In genomic region chr16:340370-341091, GRCh38 we compare ENCODE assay signal across 1 cellular context.
TF ChIP-seq lines count a peak whose summit lies in the region.

No MANE protein-coding gene starts in this region.

TF ChIP-seq in HepG2, 621 proteins besides CTCF, POLR2A, EP300 and RAD21 (continued from another document and continues in another):
- TF ChIP-seq KIAA2018 (CRISPR knock-in tag; IDR thresholded peaks at IDR 0.05; ENCODE audit: borderline replicate concordance) (no peak), ZSCAN29 (CRISPR knock-in tag; conservative IDR thresholded peaks at IDR 0.05) (no peak; the same call in 1 of the 2 replicates), HIC2 (CRISPR knock-in tag; IDR thresholded peaks at IDR 0.05; ENCODE audit: low read depth) (peak; percentile 83), ARID5B (CRISPR knock-in tag; IDR thresholded peaks at IDR 0.05) (peak; percentile 27; the same call in 1 of the 2 replicates), ZNF83 (CRISPR knock-in tag; IDR thresholded peaks at IDR 0.05; ENCODE audit: borderline replicate concordance) (no peak), ZNF563 (CRISPR knock-in tag; IDR thresholded peaks at IDR 0.05) (no peak), EEA1 (CRISPR knock-in tag; IDR thresholded peaks at IDR 0.05; ENCODE audit: borderline replicate concordance) (no peak), ZBTB25 (CRISPR knock-in tag; IDR thresholded peaks at IDR 0.05) (no peak), ZHX1 (CRISPR knock-in tag; IDR thresholded peaks at IDR 0.05; ENCODE audit: low read depth) (peak; percentile 59; the same call in 1 of the 2 replicates), POLR2G (IDR thresholded peaks at IDR 0.05; ENCODE audit: low read depth, low read length) (0 out of 2 replicates have a peak, but pooled peaks have one; percentile 25), ZNF451 (CRISPR knock-in tag; IDR thresholded peaks at IDR 0.05) (peak; percentile 16; the same call in 1 of the 2 replicates), SUZ12 (IDR thresholded peaks at IDR 0.05; ENCODE audit: low read depth, low read length) (no peak), ZNF629 (CRISPR knock-in tag; conservative IDR thresholded peaks at IDR 0.05) (peak; percentile 63), NFKB2 (CRISPR knock-in tag; IDR thresholded peaks at IDR 0.05; ENCODE audit: borderline replicate concordance) (peak; percentile 59; the same call in 1 of the 2 replicates), ZNF33A (CRISPR knock-in tag; IDR thresholded peaks at IDR 0.05; ENCODE audit: borderline replicate concordance) (no peak), ZNF619 (CRISPR knock-in tag; IDR thresholded peaks at IDR 0.05) (0 out of 2 replicates have a peak, but pooled peaks have one; percentile 42), KDM6A (CRISPR knock-in tag; IDR thresholded peaks at IDR 0.05; ENCODE audit: low read depth) (0 out of 2 replicates have a peak, but pooled peaks have one; percentile 9), MEIS2 (CRISPR knock-in tag; IDR thresholded peaks at IDR 0.05) (peak; percentile 83), ZNF766 (CRISPR knock-in tag; IDR thresholded peaks at IDR 0.05; ENCODE audit: borderline replicate concordance) (0 out of 2 replicates have a peak, but pooled peaks have one; percentile 40), FOXA1 (IDR thresholded peaks at IDR 0.05) (no peak), FOXA1 (CRISPR knock-in tag; IDR thresholded peaks at IDR 0.05) (peak; percentile 86), ZNF407 (CRISPR knock-in tag; IDR thresholded peaks at IDR 0.05; ENCODE audit: not compliant biosample characterization) (peak; percentile 20), CEBPG (CRISPR knock-in tag; IDR thresholded peaks at IDR 0.05) (peak; percentile 25; the same call in 1 of the 2 replicates)
